1 cellular context compared by ENCODE assay signal in genomic region chr2:130181338-130181879, GRCh38.
TF ChIP-seq lines count a peak whose summit lies in the region.

SMPD4 (minus strand) TSS chr2:130181602; CDS start chr2:130176592, 5,010 bp downstream.

TF ChIP-seq in GM23338, 12 proteins besides CTCF, POLR2A, EP300 and RAD21 (continued from another document):
- no peak for TF ChIP-seq ZNF462 (CRISPR knock-in tag; IDR thresholded peaks at IDR 0.05)
- TF ChIP-seq ZNF331 (CRISPR knock-in tag; IDR thresholded peaks at IDR 0.05; ENCODE audit: low read depth), result no peak
- no peak for TF ChIP-seq JUNB (IDR thresholded peaks at IDR 0.05; ENCODE audit: unreplicated experiment)
- TF ChIP-seq REST (IDR thresholded peaks at IDR 0.05; ENCODE audit: unreplicated experiment), result no peak
- TF ChIP-seq STAT1 (IDR thresholded peaks at IDR 0.05; ENCODE audit: unreplicated experiment), result no peak
- peak; percentile 97 for TF ChIP-seq CREB1 (CRISPR knock-in tag; IDR thresholded peaks at IDR 0.05; ENCODE audit: low read depth)
- no peak for TF ChIP-seq EZH2phosphoT487 (IDR thresholded peaks at IDR 0.05; ENCODE audit: unreplicated experiment)
TF ChIP-seq in GM23338: peak in this region for 3.
